Comparison of ENCODE assay signal across 19 cellular contexts in the genomic region with DNA sequence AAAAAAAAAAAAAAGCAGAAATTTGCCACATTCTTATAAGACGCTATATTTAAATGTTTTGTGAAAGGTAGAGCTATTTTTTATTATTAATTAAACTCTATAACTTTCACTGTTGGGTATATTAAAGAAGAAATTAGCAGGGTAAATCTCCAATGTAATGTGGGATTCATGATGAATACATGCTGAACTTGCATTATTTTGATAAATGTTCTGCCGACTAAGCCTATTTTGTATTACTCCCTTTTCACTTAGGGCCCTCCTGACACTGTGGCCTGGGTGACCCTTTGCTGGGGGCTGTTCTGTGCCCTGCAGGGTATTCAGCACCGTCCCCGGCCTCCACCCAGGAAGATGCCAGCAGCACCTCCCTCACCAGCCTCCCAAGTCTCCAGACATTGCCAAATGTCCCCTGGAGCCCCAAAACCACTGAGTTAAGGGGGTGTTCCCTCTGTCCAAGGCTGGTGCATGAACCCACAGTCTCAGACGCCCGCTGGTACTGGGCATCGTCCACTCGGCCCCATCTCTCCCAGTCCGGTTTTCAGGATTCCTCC. TPM values are rescaled to one million over a fixed set of nuclear protein-coding genes. Genes with fewer than 3 reads are reported as not detected.
DNase-seq lines count a peak whose midpoint lies in the region; ATAC-seq and FAIRE-seq lines count a peak whose summit lies in the region.
"Had no signal": no experiment of that assay in that cellular context is flagged by ENCODE, and none has a peak within 500 bp of the region (broad histone marks: within the 10 kb centered on the region; RNA-seq: fewer than 3 reads in every experiment).

No MANE protein-coding gene starts in this region.

- FAIRE-seq in small intestine (lab: Jason Lieb, UNC), result no peak
- FAIRE-seq: D721Med had no signal

- H3K27ac ChIP-seq in HUES6 (ENCODE audit: low read depth, low read length) (no peak overlapping the region), esophagus (ENCODE audit: low read depth in 2 of 2, low read length in 1 of 2) (peak overlapping the region; percentile 18 to 82), small intestine (ENCODE audit: low read depth in 1 of 2, low read length in 1 of 2) (peak overlapping the region; percentile 74 to 86), right cardiac atrium (ENCODE audit: low read length) (no peak overlapping the region)
- H3K27ac ChIP-seq: right atrium auricular region, upper lobe of left lung had no signal

- H3K36me3 Mint-ChIP-seq in T-helper 17 cell (ENCODE audit: low read depth), result peaks cover 3% of the 10 kb centered on the region
- H3K36me3 Mint-ChIP-seq: T-cell had no signal

- no peak for ATAC-seq in T-helper 17 cell
- no peak for ATAC-seq in right cardiac atrium

- peaks cover 22% of the 10 kb centered on the region for H3K27me3 Mint-ChIP-seq in T-helper 17 cell

- no peak overlapping the region for H3K9ac ChIP-seq in HUES6 (ENCODE audit: low read length)

- H3K9me3 ChIP-seq in HUES6 (ENCODE audit: control insufficient read depth, insufficient read depth, low read depth, low read length), result no peaks in the 10 kb centered on the region
- no peaks in the 10 kb centered on the region for H3K9me3 ChIP-seq in T-helper 17 cell (ENCODE audit: control insufficient read depth, low read length, poor library complexity, severe bottlenecking)
- H3K9me3 ChIP-seq in esophagus (ENCODE audit: control insufficient read depth in 2 of 2, insufficient read depth in 1 of 2, low read depth in 1 of 2, low read length in 1 of 2), result no peaks in the 10 kb centered on the region
- H3K9me3 ChIP-seq in small intestine (ENCODE audit: control insufficient read depth, low read depth), result no peaks in the 10 kb centered on the region
- H3K9me3 ChIP-seq in right cardiac atrium (ENCODE audit: control insufficient read depth, low read length), result no peaks in the 10 kb centered on the region
- H3K9me3 ChIP-seq: right atrium auricular region, upper lobe of left lung had no signal

- DNase-seq in T-helper 17 cell, result no peak
- DNase-seq in small intestine, result no peak
- DNase-seq in NCI-H2227 treated with DMSO at 0.1 percent for 48 hours (lab: John Stamatoyannopoulos, UW), result no peak
- no peak for DNase-seq in right cardiac atrium
- no peak for DNase-seq in 8988T
- DNase-seq: activated naive CD4-positive, alpha-beta T cell treated with anti-CD3 and anti-CD28 coated beads, Interleukin-2, amount 50 U/mL, for 16 hours; midbrain; NCI-H1436; NCI-H526 treated with DMSO at 0.1 percent for 48 hours; SHP77 treated with DMSO at 0.1 percent for 48 hours; stimulated activated naive CD8-positive, alpha-beta T cell treated with anti-CD3 and anti-CD28 coated beads, Interleukin-15, Interleukin-2, amounts not matched to agents 100 U/mL and 50 U/mL, for 24 hours; T-cell had no signal

- H3K36me3 ChIP-seq in HUES6 (ENCODE audit: control insufficient read depth, insufficient read depth, low read length) (no peaks in the 10 kb centered on the region), esophagus (ENCODE audit: control insufficient read depth in 2 of 2, insufficient read depth in 2 of 2, low read length in 1 of 2) (no peaks in the 10 kb centered on the region), small intestine (ENCODE audit: control insufficient read depth in 2 of 2, insufficient read depth in 2 of 2, low read length in 2 of 2) (no peaks in the 10 kb centered on the region)
- H3K36me3 ChIP-seq: right atrium auricular region, upper lobe of left lung had no signal

- no peak overlapping the region for H3K4me3 Mint-ChIP-seq in T-helper 17 cell
- H3K4me3 Mint-ChIP-seq: endodermal cell, GM23338, T-cell had no signal

- peak overlapping the region; percentile 9; the same call in 1 of the 2 replicates for H3K4me3 ChIP-seq in HUES6 (ENCODE audit: low read depth, low read length)
- H3K4me3 ChIP-seq in esophagus (ENCODE audit: low read depth in 1 of 2, low read length in 2 of 2), result no peak overlapping the region
- H3K4me3 ChIP-seq in small intestine (ENCODE audit: low read depth in 1 of 2, low read length in 2 of 2), result no peak overlapping the region
- H3K4me3 ChIP-seq in right cardiac atrium (ENCODE audit: low read length), result no peak overlapping the region
- H3K4me3 ChIP-seq: GM23338, right atrium auricular region, upper lobe of left lung had no signal

- peak overlapping the region; percentile 76 for H3K27ac Mint-ChIP-seq in T-helper 17 cell
- H3K27ac Mint-ChIP-seq: endodermal cell, T-cell had no signal

- peaks cover 9% of the 10 kb centered on the region for H3K4me1 Mint-ChIP-seq in T-helper 17 cell
- H3K4me1 Mint-ChIP-seq: T-cell had no signal

- H3K4me1 ChIP-seq in HUES6 (ENCODE audit: control insufficient read depth, insufficient read depth, low read length), result peaks cover 23% of the 10 kb centered on the region
- H3K4me1 ChIP-seq in esophagus (ENCODE audit: control insufficient read depth in 2 of 2, insufficient read depth in 2 of 2, low read length in 1 of 2), result peaks cover 2 to 8% of the 10 kb centered on the region in 2 donors
- H3K4me1 ChIP-seq in small intestine (ENCODE audit: control insufficient read depth in 2 of 2, insufficient read depth in 1 of 2, low read depth in 1 of 2, low read length in 1 of 2), result peaks cover 0 to 8% of the 10 kb centered on the region in 2 donors
- H3K4me1 ChIP-seq in right cardiac atrium (ENCODE audit: control insufficient read depth, insufficient read depth, low read length), result no peaks in the 10 kb centered on the region
- H3K4me1 ChIP-seq: right atrium auricular region had no signal

- intact Hi-C loops in right cardiac atrium (cut with DNase I), result no loop called here

- 75 to 86% methylated on average over 9 of the region's 9 CpGs for WGBS in esophagus, 2 donors
- 22 to 77% (median 51%) methylated on average over 9 of the region's 9 CpGs for WGBS in small intestine, 3 donors
- WGBS in right cardiac atrium, result 80% methylated on average over 9 of the region's 9 CpGs

- no peaks in the 10 kb centered on the region for H3K27me3 ChIP-seq in HUES6 (ENCODE audit: control insufficient read depth, insufficient read depth, low read length)
- H3K27me3 ChIP-seq in esophagus (ENCODE audit: control insufficient read depth in 1 of 2, insufficient read depth in 2 of 2, low read length in 2 of 2), result no peaks in the 10 kb centered on the region
- no peaks in the 10 kb centered on the region for H3K27me3 ChIP-seq in small intestine (ENCODE audit: control insufficient read depth in 2 of 2, insufficient read depth in 2 of 2, low read length in 2 of 2)
- H3K27me3 ChIP-seq in right cardiac atrium (ENCODE audit: control insufficient read depth, insufficient read depth), result no peaks in the 10 kb centered on the region
- H3K27me3 ChIP-seq: right atrium auricular region, upper lobe of left lung had no signal

RNA-seq across cellular contexts. Expression of a gene that starts 22.5 kb away (rescaled TPM):
- total RNA-seq in T-helper 17 cell, result under 1 TPM in 1 of 2 donors, not detected in 1; 0.47 TPM
- polyA plus RNA-seq in esophagus, result under 1 TPM; 0.20 to 0.53 TPM
- polyA plus RNA-seq in small intestine, result 10 to 100 TPM in 2 of 3 donors, 1 to 10 TPM in 1; 3.8 to 14.1 (median 11.2) TPM
- not detected for total RNA-seq in right cardiac atrium
- not detected for polyA plus RNA-seq in right cardiac atrium
- total RNA-seq: GM23338, right atrium auricular region had no signal

RNA-seq across cellular contexts. Expression of a gene that starts 40.1 kb away (rescaled TPM):
- 10 to 100 TPM; 21.0 to 24.0 TPM for total RNA-seq in T-helper 17 cell
- 10 to 100 TPM; 12.4 to 14.1 TPM for polyA plus RNA-seq in esophagus
- polyA plus RNA-seq in small intestine, result 10 to 100 TPM; 33.2 to 80.7 (median 42.0) TPM
- 1 to 10 TPM; 2.7 to 2.9 (median 2.9) TPM for total RNA-seq in right cardiac atrium
- polyA plus RNA-seq in right cardiac atrium, result 1.9 TPM

Comparison
In these comparisons a context has a peak if more than half of its experiments do, and no peak if none do; other contexts are left out.
1. H3K27ac ChIP-seq: peak in esophagus (2 of 2) and small intestine (2 of 2); none in HUES6 (single experiment) and right cardiac atrium (single experiment).